In genomic region chr10:131961777-131962450, GRCh38 we compare ENCODE assay signal across 1 cellular context.
TF ChIP-seq lines count a peak whose summit lies in the region.

No MANE protein-coding gene starts in this region.

TF ChIP-seq in SK-N-SH treated with all-trans-retinoic acid at 6 μM for 48 hours, 23 proteins besides CTCF, POLR2A, EP300 and RAD21 (continued from another document):
- no peak for TF ChIP-seq ZNF70 (CRISPR knock-in tag; IDR thresholded peaks at IDR 0.05)
- TF ChIP-seq CSDC2 (CRISPR knock-in tag; IDR thresholded peaks at IDR 0.05) = no peak
- TF ChIP-seq ZNF565 (CRISPR knock-in tag; conservative IDR thresholded peaks at IDR 0.05; ENCODE audit: low read depth) = no peak
